ENCODE assay signal across 1 cellular context in the genomic region with DNA sequence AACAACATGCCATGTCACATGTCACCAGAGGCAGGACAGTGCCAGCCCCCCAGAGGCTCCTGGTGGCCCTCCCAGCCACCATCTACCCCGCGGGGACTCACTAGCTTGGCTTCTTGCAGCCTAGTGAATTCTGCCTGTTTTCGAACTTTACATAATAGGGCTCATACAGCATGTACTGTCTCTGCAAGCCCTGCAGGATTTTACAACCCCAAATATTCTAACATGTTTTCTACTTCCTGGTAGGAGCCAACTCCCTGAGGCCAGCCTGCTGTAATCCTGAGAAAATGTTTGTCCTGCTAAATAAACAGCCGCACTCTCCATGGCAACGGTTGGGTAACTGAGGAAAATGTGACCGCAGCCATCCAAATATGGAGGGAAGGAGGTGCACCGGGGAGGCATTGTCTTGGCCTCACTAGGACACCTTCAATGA.
TF ChIP-seq lines count a peak whose summit lies in the region.

No MANE protein-coding gene starts in this region.

TF ChIP-seq in HepG2, 621 proteins besides CTCF, POLR2A, EP300 and RAD21 (continued from another document and continues in another):
- no peak for TF ChIP-seq ZNF33A (CRISPR knock-in tag; IDR thresholded peaks at IDR 0.05; ENCODE audit: borderline replicate concordance)
- TF ChIP-seq, protein P1, sequence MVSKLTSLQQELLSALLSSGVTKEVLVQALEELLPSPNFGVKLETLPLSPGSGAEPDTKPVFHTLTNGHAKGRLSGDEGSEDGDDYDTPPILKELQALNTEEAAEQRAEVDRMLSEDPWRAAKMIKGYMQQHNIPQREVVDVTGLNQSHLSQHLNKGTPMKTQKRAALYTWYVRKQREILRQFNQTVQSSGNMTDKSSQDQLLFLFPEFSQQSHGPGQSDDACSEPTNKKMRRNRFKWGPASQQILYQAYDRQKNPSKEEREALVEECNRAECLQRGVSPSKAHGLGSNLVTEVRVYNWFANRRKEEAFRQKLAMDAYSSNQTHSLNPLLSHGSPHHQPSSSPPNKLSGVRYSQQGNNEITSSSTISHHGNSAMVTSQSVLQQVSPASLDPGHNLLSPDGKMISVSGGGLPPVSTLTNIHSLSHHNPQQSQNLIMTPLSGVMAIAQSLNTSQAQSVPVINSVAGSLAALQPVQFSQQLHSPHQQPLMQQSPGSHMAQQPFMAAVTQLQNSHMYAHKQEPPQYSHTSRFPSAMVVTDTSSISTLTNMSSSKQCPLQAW (CRISPR knock-in tag; IDR thresholded peaks at IDR 0.05): peak; percentile 72; the same call in 1 of the 2 replicates
- TF ChIP-seq, protein P2, sequence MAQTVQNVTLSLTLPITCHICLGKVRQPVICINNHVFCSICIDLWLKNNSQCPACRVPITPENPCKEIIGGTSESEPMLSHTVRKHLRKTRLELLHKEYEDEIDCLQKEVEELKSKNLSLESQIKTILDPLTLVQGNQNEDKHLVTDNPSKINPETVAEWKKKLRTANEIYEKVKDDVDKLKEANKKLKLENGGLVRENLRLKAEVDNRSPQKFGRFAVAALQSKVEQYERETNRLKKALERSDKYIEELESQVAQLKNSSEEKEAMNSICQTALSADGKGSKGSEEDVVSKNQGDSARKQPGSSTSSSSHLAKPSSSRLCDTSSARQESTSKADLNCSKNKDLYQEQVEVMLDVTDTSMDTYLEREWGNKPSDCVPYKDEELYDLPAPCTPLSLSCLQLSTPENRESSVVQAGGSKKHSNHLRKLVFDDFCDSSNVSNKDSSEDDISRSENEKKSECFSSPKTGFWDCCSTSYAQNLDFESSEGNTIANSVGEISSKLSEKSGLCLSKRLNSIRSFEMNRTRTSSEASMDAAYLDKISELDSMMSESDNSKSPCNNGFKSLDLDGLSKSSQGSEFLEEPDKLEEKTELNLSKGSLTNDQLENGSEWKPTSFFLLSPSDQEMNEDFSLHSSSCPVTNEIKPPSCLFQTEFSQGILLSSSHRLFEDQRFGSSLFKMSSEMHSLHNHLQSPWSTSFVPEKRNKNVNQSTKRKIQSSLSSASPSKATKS (CRISPR knock-in tag; IDR thresholded peaks at IDR 0.05): no peak
- TF ChIP-seq XRCC5 (optimal IDR thresholded peaks at IDR 0.05; ENCODE audit: low read length): peak; percentile 88
- TF ChIP-seq HMG20A (CRISPR knock-in tag; IDR thresholded peaks at IDR 0.05; ENCODE audit: borderline replicate concordance): peak; percentile 45; the same call in 1 of the 2 replicates
- TF ChIP-seq REXO4 (CRISPR knock-in tag; IDR thresholded peaks at IDR 0.05; ENCODE audit: borderline replicate concordance): no peak
- no peak for TF ChIP-seq ZNF30 (CRISPR knock-in tag; IDR thresholded peaks at IDR 0.05)
- TF ChIP-seq, protein P3, sequence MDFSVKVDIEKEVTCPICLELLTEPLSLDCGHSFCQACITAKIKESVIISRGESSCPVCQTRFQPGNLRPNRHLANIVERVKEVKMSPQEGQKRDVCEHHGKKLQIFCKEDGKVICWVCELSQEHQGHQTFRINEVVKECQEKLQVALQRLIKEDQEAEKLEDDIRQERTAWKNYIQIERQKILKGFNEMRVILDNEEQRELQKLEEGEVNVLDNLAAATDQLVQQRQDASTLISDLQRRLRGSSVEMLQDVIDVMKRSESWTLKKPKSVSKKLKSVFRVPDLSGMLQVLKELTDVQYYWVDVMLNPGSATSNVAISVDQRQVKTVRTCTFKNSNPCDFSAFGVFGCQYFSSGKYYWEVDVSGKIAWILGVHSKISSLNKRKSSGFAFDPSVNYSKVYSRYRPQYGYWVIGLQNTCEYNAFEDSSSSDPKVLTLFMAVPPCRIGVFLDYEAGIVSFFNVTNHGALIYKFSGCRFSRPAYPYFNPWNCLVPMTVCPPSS (IDR thresholded peaks at IDR 0.05): no peak
- TF ChIP-seq RXRA (CRISPR knock-in tag; IDR thresholded peaks at IDR 0.05): peak; percentile 32; the same call in 1 of the 2 replicates
- TF ChIP-seq, protein P4, sequence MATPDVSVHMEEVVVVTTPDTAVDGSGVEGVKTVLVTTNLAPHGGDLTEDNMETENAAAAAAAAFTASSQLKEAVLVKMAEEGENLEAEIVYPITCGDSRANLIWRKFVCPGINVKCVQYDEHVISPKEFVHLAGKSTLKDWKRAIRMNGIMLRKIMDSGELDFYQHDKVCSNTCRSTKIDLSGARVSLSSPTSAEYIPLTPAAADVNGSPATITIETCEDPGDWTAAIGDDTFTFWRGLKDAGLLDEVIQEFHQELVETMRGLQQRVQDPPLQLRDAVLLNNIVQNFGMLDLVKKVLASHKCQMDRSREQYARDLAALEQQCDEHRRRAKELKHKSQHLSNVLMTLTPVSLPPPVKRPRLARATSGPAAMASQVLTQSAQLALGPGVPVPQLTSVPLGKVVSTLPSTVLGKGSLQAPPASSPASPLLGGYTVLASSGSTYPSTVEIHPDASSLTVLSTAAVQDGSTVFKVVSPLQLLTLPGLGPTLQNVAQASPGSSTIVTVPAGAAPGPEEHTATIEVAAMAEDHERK (CRISPR knock-in tag; IDR thresholded peaks at IDR 0.05; ENCODE audit: low read depth): no peak; the same call in 1 of the 2 replicates
- no peak for TF ChIP-seq FOXM1 (CRISPR knock-in tag; IDR thresholded peaks at IDR 0.05)
- no peak for TF ChIP-seq ZNF230 (CRISPR knock-in tag; IDR thresholded peaks at IDR 0.05)
- TF ChIP-seq ZNF782 (CRISPR knock-in tag; IDR thresholded peaks at IDR 0.05; ENCODE audit: borderline replicate concordance): no peak
- TF ChIP-seq, protein P5, sequence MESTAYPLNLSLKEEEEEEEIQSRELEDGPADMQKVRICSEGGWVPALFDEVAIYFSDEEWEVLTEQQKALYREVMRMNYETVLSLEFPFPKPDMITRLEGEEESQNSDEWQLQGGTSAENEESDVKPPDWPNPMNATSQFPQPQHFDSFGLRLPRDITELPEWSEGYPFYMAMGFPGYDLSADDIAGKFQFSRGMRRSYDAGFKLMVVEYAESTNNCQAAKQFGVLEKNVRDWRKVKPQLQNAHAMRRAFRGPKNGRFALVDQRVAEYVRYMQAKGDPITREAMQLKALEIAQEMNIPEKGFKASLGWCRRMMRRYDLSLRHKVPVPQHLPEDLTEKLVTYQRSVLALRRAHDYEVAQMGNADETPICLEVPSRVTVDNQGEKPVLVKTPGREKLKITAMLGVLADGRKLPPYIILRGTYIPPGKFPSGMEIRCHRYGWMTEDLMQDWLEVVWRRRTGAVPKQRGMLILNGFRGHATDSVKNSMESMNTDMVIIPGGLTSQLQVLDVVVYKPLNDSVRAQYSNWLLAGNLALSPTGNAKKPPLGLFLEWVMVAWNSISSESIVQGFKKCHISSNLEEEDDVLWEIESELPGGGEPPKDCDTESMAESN (CRISPR knock-in tag; conservative IDR thresholded peaks at IDR 0.05): peak; percentile 97
- TF ChIP-seq, protein P6, sequence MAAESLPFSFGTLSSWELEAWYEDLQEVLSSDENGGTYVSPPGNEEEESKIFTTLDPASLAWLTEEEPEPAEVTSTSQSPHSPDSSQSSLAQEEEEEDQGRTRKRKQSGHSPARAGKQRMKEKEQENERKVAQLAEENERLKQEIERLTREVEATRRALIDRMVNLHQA (CRISPR knock-in tag; IDR thresholded peaks at IDR 0.05): no peak
- TF ChIP-seq ZMYM2 (CRISPR knock-in tag; IDR thresholded peaks at IDR 0.05): 0 out of 2 replicates have a peak, but pooled peaks have one; percentile 24
- no peak for TF ChIP-seq ZNF550 (CRISPR knock-in tag; IDR thresholded peaks at IDR 0.05; ENCODE audit: borderline replicate concordance)
- TF ChIP-seq POGZ (CRISPR knock-in tag; IDR thresholded peaks at IDR 0.05): no peak
- TF ChIP-seq ZNF607 (CRISPR knock-in tag; IDR thresholded peaks at IDR 0.05; ENCODE audit: borderline replicate concordance): no peak
- TF ChIP-seq ZNF766 (CRISPR knock-in tag; IDR thresholded peaks at IDR 0.05; ENCODE audit: borderline replicate concordance): no peak; the same call in 1 of the 2 replicates
- TF ChIP-seq ZBTB1 (CRISPR knock-in tag; IDR thresholded peaks at IDR 0.05; ENCODE audit: borderline replicate concordance): no peak
- TF ChIP-seq HDAC2 (CRISPR knock-in tag; IDR thresholded peaks at IDR 0.05): peak; percentile 46; the same call in 1 of the 2 replicates
- TF ChIP-seq FOXK1 (CRISPR knock-in tag; IDR thresholded peaks at IDR 0.05; ENCODE audit: borderline replicate concordance, low read depth): peak; percentile 94
- no peak for TF ChIP-seq TOE1 (CRISPR knock-in tag; IDR thresholded peaks at IDR 0.05)
- TF ChIP-seq XBP1 (CRISPR knock-in tag; IDR thresholded peaks at IDR 0.05): no peak
- 0 out of 2 replicates have a peak, but pooled peaks have one; percentile 27 for TF ChIP-seq ZFX (CRISPR knock-in tag; IDR thresholded peaks at IDR 0.05; ENCODE audit: low read depth)
- TF ChIP-seq, protein P7, sequence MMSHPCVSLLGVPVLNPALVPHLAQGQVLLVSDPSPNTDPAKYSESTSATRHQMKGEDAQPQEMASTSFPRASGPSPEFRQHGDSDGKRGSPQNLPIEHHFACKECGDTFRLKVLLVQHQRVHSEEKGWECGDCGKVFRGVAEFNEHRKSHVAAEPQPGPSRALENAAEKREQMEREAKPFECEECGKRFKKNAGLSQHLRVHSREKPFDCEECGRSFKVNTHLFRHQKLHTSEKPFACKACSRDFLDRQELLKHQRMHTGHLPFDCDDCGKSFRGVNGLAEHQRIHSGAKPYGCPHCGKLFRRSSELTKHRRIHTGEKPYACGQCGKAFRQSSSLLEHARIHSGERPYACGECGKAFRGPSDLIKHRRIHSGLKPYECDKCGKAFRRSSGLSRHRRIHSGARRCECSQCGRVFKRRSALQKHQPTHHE (CRISPR knock-in tag; IDR thresholded peaks at IDR 0.05; ENCODE audit: borderline replicate concordance): no peak
- no peak for TF ChIP-seq ZNF136 (CRISPR knock-in tag; IDR thresholded peaks at IDR 0.05; ENCODE audit: low read depth)
- TF ChIP-seq, protein P8, sequence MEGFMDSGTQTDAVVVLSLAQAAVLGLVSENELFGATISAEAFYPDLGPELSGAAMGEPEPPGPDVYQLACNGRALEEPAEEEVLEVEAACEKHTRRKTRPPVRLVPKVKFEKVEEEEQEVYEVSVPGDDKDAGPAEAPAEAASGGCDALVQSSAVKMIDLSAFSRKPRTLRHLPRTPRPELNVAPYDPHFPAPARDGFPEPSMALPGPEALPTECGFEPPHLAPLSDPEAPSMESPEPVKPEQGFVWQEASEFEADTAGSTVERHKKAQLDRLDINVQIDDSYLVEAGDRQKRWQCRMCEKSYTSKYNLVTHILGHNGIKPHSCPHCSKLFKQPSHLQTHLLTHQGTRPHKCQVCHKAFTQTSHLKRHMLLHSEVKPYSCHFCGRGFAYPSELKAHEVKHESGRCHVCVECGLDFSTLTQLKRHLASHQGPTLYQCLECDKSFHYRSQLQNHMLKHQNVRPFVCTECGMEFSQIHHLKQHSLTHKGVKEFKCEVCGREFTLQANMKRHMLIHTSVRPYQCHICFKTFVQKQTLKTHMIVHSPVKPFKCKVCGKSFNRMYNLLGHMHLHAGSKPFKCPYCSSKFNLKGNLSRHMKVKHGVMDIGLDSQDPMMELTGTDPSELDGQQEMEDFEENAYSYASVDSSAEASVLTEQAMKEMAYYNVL (CRISPR knock-in tag; IDR thresholded peaks at IDR 0.05; ENCODE audit: borderline replicate concordance): no peak
- TF ChIP-seq, protein P9, sequence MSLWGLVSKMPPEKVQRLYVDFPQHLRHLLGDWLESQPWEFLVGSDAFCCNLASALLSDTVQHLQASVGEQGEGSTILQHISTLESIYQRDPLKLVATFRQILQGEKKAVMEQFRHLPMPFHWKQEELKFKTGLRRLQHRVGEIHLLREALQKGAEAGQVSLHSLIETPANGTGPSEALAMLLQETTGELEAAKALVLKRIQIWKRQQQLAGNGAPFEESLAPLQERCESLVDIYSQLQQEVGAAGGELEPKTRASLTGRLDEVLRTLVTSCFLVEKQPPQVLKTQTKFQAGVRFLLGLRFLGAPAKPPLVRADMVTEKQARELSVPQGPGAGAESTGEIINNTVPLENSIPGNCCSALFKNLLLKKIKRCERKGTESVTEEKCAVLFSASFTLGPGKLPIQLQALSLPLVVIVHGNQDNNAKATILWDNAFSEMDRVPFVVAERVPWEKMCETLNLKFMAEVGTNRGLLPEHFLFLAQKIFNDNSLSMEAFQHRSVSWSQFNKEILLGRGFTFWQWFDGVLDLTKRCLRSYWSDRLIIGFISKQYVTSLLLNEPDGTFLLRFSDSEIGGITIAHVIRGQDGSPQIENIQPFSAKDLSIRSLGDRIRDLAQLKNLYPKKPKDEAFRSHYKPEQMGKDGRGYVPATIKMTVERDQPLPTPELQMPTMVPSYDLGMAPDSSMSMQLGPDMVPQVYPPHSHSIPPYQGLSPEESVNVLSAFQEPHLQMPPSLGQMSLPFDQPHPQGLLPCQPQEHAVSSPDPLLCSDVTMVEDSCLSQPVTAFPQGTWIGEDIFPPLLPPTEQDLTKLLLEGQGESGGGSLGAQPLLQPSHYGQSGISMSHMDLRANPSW (CRISPR knock-in tag; IDR thresholded peaks at IDR 0.05; ENCODE audit: borderline replicate concordance): no peak
- peak; percentile 95 for TF ChIP-seq CBFB (CRISPR knock-in tag; IDR thresholded peaks at IDR 0.05)
- peak; percentile 86 for TF ChIP-seq PITX1 (CRISPR knock-in tag; IDR thresholded peaks at IDR 0.05)
- TF ChIP-seq ZFP36 (IDR thresholded peaks at IDR 0.05; ENCODE audit: borderline replicate concordance, low read depth, low read length, partially characterized antibody): no peak
- TF ChIP-seq, protein P10, sequence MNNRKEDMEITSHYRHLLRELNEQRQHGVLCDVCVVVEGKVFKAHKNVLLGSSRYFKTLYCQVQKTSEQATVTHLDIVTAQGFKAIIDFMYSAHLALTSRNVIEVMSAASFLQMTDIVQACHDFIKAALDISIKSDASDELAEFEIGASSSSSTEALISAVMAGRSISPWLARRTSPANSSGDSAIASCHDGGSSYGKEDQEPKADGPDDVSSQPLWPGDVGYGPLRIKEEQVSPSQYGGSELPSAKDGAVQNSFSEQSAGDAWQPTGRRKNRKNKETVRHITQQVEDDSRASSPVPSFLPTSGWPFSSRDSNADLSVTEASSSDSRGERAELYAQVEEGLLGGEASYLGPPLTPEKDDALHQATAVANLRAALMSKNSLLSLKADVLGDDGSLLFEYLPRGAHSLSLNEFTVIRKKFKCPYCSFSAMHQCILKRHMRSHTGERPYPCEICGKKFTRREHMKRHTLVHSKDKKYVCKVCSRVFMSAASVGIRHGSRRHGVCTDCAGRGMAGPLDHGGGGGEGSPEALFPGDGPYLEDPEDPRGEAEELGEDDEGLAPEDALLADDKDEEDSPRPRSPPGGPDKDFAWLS (CRISPR knock-in tag; IDR thresholded peaks at IDR 0.05; ENCODE audit: borderline replicate concordance): no peak
- TF ChIP-seq, protein P11, sequence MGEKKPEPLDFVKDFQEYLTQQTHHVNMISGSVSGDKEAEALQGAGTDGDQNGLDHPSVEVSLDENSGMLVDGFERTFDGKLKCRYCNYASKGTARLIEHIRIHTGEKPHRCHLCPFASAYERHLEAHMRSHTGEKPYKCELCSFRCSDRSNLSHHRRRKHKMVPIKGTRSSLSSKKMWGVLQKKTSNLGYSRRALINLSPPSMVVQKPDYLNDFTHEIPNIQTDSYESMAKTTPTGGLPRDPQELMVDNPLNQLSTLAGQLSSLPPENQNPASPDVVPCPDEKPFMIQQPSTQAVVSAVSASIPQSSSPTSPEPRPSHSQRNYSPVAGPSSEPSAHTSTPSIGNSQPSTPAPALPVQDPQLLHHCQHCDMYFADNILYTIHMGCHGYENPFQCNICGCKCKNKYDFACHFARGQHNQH (CRISPR knock-in tag; IDR thresholded peaks at IDR 0.05): peak; percentile 93
- no peak for TF ChIP-seq ZNF317 (CRISPR knock-in tag; IDR thresholded peaks at IDR 0.05)
- TF ChIP-seq ZNF432 (CRISPR knock-in tag; IDR thresholded peaks at IDR 0.05; ENCODE audit: borderline replicate concordance): no peak
- TF ChIP-seq TBX2 (CRISPR knock-in tag; IDR thresholded peaks at IDR 0.05; ENCODE audit: borderline replicate concordance): no peak
- TF ChIP-seq ZNF232 (CRISPR knock-in tag; IDR thresholded peaks at IDR 0.05; ENCODE audit: borderline replicate concordance): 0 out of 2 replicates have a peak, but pooled peaks have one; percentile 23
- no peak for TF ChIP-seq ZMAT3 (CRISPR knock-in tag; conservative IDR thresholded peaks at IDR 0.05)
- TF ChIP-seq HDAC6 (IDR thresholded peaks at IDR 0.05; ENCODE audit: low read depth, low read length): no peak
- TF ChIP-seq ISX (CRISPR knock-in tag; conservative IDR thresholded peaks at IDR 0.05): no peak
- TF ChIP-seq ZSCAN22 (CRISPR knock-in tag; IDR thresholded peaks at IDR 0.05): no peak
- TF ChIP-seq ZNF496 (CRISPR knock-in tag; IDR thresholded peaks at IDR 0.05; ENCODE audit: insufficient replicate concordance): no peak
